21 cellular contexts compared by ENCODE assay signal in genomic region chr4:8907596-8908205, GRCh38. TPM values are rescaled to one million over a fixed set of nuclear protein-coding genes. Genes with fewer than 3 reads are reported as not detected.
A peak's percentile ranks its signal among the peaks of the same experiment; 100 is the strongest.
DNase-seq lines count a peak whose midpoint lies in the region; ATAC-seq and TF ChIP-seq lines count a peak whose summit lies in the region.
"Had no signal": no experiment of that assay in that cellular context is flagged by ENCODE, and none has a peak within 500 bp of the region (broad histone marks: within the 10 kb centered on the region; RNA-seq: fewer than 3 reads in every experiment).

No MANE protein-coding gene starts in this region.

- H3K4me3 ChIP-seq in left ventricle myocardium inferior (no peak overlapping the region), WERI-Rb-1 (ENCODE audit: low read depth, low read length) (no peak overlapping the region), upper lobe of right lung (no peak overlapping the region)
- H3K4me3 ChIP-seq in effector memory CD4-positive, alpha-beta T cell (ENCODE audit: insufficient read depth, low read depth, low read length, poor library complexity, severe bottlenecking), result no peak overlapping the region
- H3K4me3 ChIP-seq: adrenal gland, breast epithelium, hepatocyte, thyroid gland had no signal

- H3K27ac ChIP-seq in left ventricle myocardium inferior (replicated peaks), result no peak overlapping the region
- H3K27ac ChIP-seq in WERI-Rb-1, result no peak overlapping the region
- no peak overlapping the region for H3K27ac ChIP-seq in upper lobe of right lung
- H3K27ac ChIP-seq in effector memory CD4-positive, alpha-beta T cell (ENCODE audit: insufficient read depth, low read length, poor library complexity, severe bottlenecking), result no peak overlapping the region
- H3K27ac ChIP-seq: adrenal gland, breast epithelium, hepatocyte, KMS-11, thyroid gland had no signal

- DNase-seq in cardiac septum (ENCODE audit: low spot score) (peak; percentile 60), left ventricle myocardium inferior (no peak), WERI-Rb-1 (peak; percentile 6), mesenteric fat pad (ENCODE audit: low spot score) (peak; percentile 84), upper lobe of right lung (peak; percentile 57), NCI-H345 treated with DMSO at 0.1 percent for 48 hours (lab: John Stamatoyannopoulos, UW; ENCODE audit: unreplicated experiment) (no peak), T-helper 1 cell (no peak)
- DNase-seq in effector memory CD4-positive, alpha-beta T cell, result no peak
- DNase-seq: activated CD4-positive, alpha-beta memory T cell treated with anti-CD3 and anti-CD28 coated beads for 36 hours; DMS79 treated with DMSO at 0.1 percent for 48 hours; foreskin fibroblast; mammary epithelial cell; NCI-H1694 treated with DMSO at 0.1 percent for 48 hours; occipital lobe; stimulated activated naive CD4-positive, alpha-beta T cell; thyroid gland had no signal

- no peak for ATAC-seq in upper lobe of right lung

- TF ChIP-seq CTCF in left ventricle myocardium inferior (IDR thresholded peaks at IDR 0.05; ENCODE audit: borderline replicate concordance) (no peak), WERI-Rb-1 (IDR thresholded peaks at IDR 0.05; ENCODE audit: low read depth, low read length) (no peak), upper lobe of right lung (IDR thresholded peaks at IDR 0.05) (no peak)

- H3K9me3 ChIP-seq in left ventricle myocardium inferior (replicated peaks), result peaks cover 15% of the 10 kb centered on the region
- H3K9me3 ChIP-seq in WERI-Rb-1 (ENCODE audit: severe bottlenecking), result peaks cover 5% of the 10 kb centered on the region
- H3K9me3 ChIP-seq in upper lobe of right lung, result no peaks in the 10 kb centered on the region
- no peaks in the 10 kb centered on the region for H3K9me3 ChIP-seq in effector memory CD4-positive, alpha-beta T cell (ENCODE audit: control insufficient read depth, low read length)
- H3K9me3 ChIP-seq: adrenal gland, breast epithelium, thyroid gland had no signal

- H3K36me3 ChIP-seq in left ventricle myocardium inferior (no peaks in the 10 kb centered on the region), WERI-Rb-1 (no peaks in the 10 kb centered on the region), upper lobe of right lung (no peaks in the 10 kb centered on the region)
- no peaks in the 10 kb centered on the region for H3K36me3 ChIP-seq in effector memory CD4-positive, alpha-beta T cell (ENCODE audit: control insufficient read depth, insufficient read depth, low read length)
- H3K36me3 ChIP-seq: adrenal gland, breast epithelium, thyroid gland had no signal

- no peaks in the 10 kb centered on the region for H3K4me1 ChIP-seq in left ventricle myocardium inferior
- H3K4me1 ChIP-seq in upper lobe of right lung, result no peaks in the 10 kb centered on the region
- H3K4me1 ChIP-seq in effector memory CD4-positive, alpha-beta T cell (ENCODE audit: control insufficient read depth, insufficient read depth, low read length, poor library complexity, severe bottlenecking), result no peaks in the 10 kb centered on the region
- H3K4me1 ChIP-seq: adrenal gland, breast epithelium, thyroid gland had no signal

- H3K27me3 ChIP-seq in left ventricle myocardium inferior (ENCODE audit: low read depth) (peaks cover 93% of the 10 kb centered on the region), WERI-Rb-1 (ENCODE audit: insufficient read depth, low read depth, severe bottlenecking) (no peaks in the 10 kb centered on the region), upper lobe of right lung (no peaks in the 10 kb centered on the region)
- no peaks in the 10 kb centered on the region for H3K27me3 ChIP-seq in effector memory CD4-positive, alpha-beta T cell (replicated peaks; ENCODE audit: control insufficient read depth, insufficient read depth, low read length, poor library complexity, severe bottlenecking)
- H3K27me3 ChIP-seq: adrenal gland, hepatocyte, thyroid gland had no signal

- intact Hi-C loops in cardiac septum (cut with DNase I), result no loop called here
- intact Hi-C loops in left ventricle myocardium inferior (cut with micrococcal nuclease), result no loop called here
- intact Hi-C loops in upper lobe of right lung (cut with DNase I), result no loop called here

RNA-seq across cellular contexts. Expression of gene HMX1, which starts 36.1 kb away (rescaled TPM):
- total RNA-seq in cardiac septum, result not detected
- total RNA-seq in left ventricle myocardium inferior, result not detected
- total RNA-seq in mesenteric fat pad, result not detected
- not detected for total RNA-seq in upper lobe of right lung
- total RNA-seq: activated CD4-positive, alpha-beta memory T cell treated with anti-CD3 and anti-CD28 coated beads for 36 hours; adrenal gland; breast epithelium; epithelial cell of proximal tubule; hepatocyte; mammary epithelial cell had no signal

Comparison
In these comparisons a context has a peak if more than half of its experiments do, and no peak if none do; other contexts are left out.
1. DNase-seq: peak in cardiac septum (single experiment), WERI-Rb-1 (single experiment), mesenteric fat pad (single experiment) and upper lobe of right lung (single experiment); none in left ventricle myocardium inferior (single experiment), NCI-H345 treated with DMSO at 0.1 percent for 48 hours (single experiment), effector memory CD4-positive, alpha-beta T cell (0 of 3) and T-helper 1 cell (0 of 5).